28 cellular contexts compared by ENCODE assay signal in genomic region chr11:96763244-96763643, GRCh38.
DNase-seq lines count a peak whose midpoint lies in the region; FAIRE-seq and TF ChIP-seq lines count a peak whose summit lies in the region.
"Had no signal": no experiment of that assay in that cellular context is flagged by ENCODE, and none has a peak within 500 bp of the region (broad histone marks: within the 10 kb centered on the region; RNA-seq: fewer than 3 reads in every experiment).

No MANE protein-coding gene starts in this region.

- H3K4me1 Mint-ChIP-seq in astrocyte (ENCODE audit: low read depth, unreplicated experiment): no peaks in the 10 kb centered on the region
- H3K4me1 Mint-ChIP-seq: CD4-positive, CD25-positive, alpha-beta regulatory T cell had no signal

- H3K9me3 ChIP-seq in astrocyte (ENCODE audit: insufficient read depth, low read depth, low read length) (no peaks in the 10 kb centered on the region), neuronal stem cell (replicated peaks in 1 of 2; ENCODE audit: control insufficient read depth in 2 of 2, insufficient read depth in 1 of 2, low read depth in 1 of 2, low read length in 2 of 2) (no peaks in the 10 kb centered on the region), colonic mucosa (no peaks in the 10 kb centered on the region)
- H3K9me3 ChIP-seq: BLaER1, SJSA1 had no signal

- DNase-seq in OCI-M1 (lab: John Stamatoyannopoulos, UW) (peak; percentile 22), astrocyte (ENCODE audit: low read depth) (peak; percentile 10), fibroblast of the aortic adventitia (ENCODE audit: low read depth) (peak; percentile 18), neuronal stem cell (ENCODE audit: low spot score) (no peak), colonic mucosa (no peak), NCI-H1417 (lab: John Stamatoyannopoulos, UW) (no peak), NCI-H345 treated with DMSO at 0.1 percent for 48 hours (lab: John Stamatoyannopoulos, UW; ENCODE audit: unreplicated experiment) (no peak), T-helper 9 cell (no peak)
- DNase-seq: CD4-positive, CD25-positive, alpha-beta regulatory T cell; HCEC 1CT; Karpas-422; NCI-H1092 treated with DMSO at 0.1 percent for 48 hours; NCI-H1436 treated with DMSO at 0.1 percent for 48 hours; NCI-H187 treated with DMSO at 0.1 percent for 48 hours; NCI-H2171 treated with DMSO at 0.1 percent for 48 hours; NCI-H446; NCI-H524 treated with DMSO at 0.1 percent for 48 hours; NCI-H82; NK-92 treated with Interleukin-12 subunit alpha and Interleukin-12 subunit beta, amount 100 ng/mL, for 24 hours; PC-9; Right ventricle myocardium superior; RPMI8226 had no signal

- peak overlapping the region; percentile 89 for H2BK12ac ChIP-seq in neuronal stem cell (ENCODE audit: low read length)

- no peak overlapping the region for H3K4me3 ChIP-seq in astrocyte (ENCODE audit: insufficient read depth, low read depth, low read length)
- H3K4me3 ChIP-seq in fibroblast of the aortic adventitia (ENCODE audit: low read depth, low read length): no peak overlapping the region
- no peak overlapping the region for H3K4me3 ChIP-seq in neuronal stem cell (ENCODE audit: low read length in 2 of 2)
- H3K4me3 ChIP-seq in colonic mucosa: no peak overlapping the region
- H3K4me3 ChIP-seq: BLaER1, PC-9, SJSA1 had no signal

- H3K79me2 ChIP-seq in astrocyte (ENCODE audit: insufficient read depth, low read length): no peaks in the 10 kb centered on the region

- H3K27ac ChIP-seq in astrocyte (ENCODE audit: low read depth, low read length): no peak overlapping the region
- no peak overlapping the region for H3K27ac ChIP-seq in neuronal stem cell (replicated peaks; ENCODE audit: low read length)
- H3K27ac ChIP-seq in colonic mucosa: no peak overlapping the region
- H3K27ac ChIP-seq: BLaER1, PC-9, SJSA1 had no signal

- no peaks in the 10 kb centered on the region for H3K4me1 ChIP-seq in astrocyte (ENCODE audit: insufficient read depth, low read length)
- H3K4me1 ChIP-seq in neuronal stem cell (ENCODE audit: control insufficient read depth in 2 of 2, insufficient read depth in 1 of 2, low read depth in 1 of 2, low read length in 2 of 2): no peaks in the 10 kb centered on the region
- no peaks in the 10 kb centered on the region for H3K4me1 ChIP-seq in colonic mucosa
- H3K4me1 ChIP-seq: BLaER1, SJSA1 had no signal

- intact Hi-C loops in colonic mucosa (cut with DNase I): no loop called here

- H3K36me3 Mint-ChIP-seq in astrocyte (ENCODE audit: low read depth, unreplicated experiment): no peaks in the 10 kb centered on the region
- H3K36me3 Mint-ChIP-seq: CD4-positive, CD25-positive, alpha-beta regulatory T cell had no signal

- no peak overlapping the region for H3K23ac ChIP-seq in neuronal stem cell (ENCODE audit: low read depth, low read length, poor library complexity)

- H2AFZ ChIP-seq in astrocyte (ENCODE audit: low read depth, low read length) (no peak overlapping the region), neuronal stem cell (ENCODE audit: low read length) (no peak overlapping the region)

- no peak overlapping the region for H3K18ac ChIP-seq in neuronal stem cell (ENCODE audit: low read length)

- no peaks in the 10 kb centered on the region for H3K79me1 ChIP-seq in neuronal stem cell (ENCODE audit: low read depth, low read length)

- no peak for TF ChIP-seq CTCF in astrocyte (IDR thresholded peaks at IDR 0.05; ENCODE audit: insufficient read depth, low read depth, low read length)
- no peak for TF ChIP-seq CTCF in fibroblast of the aortic adventitia (IDR thresholded peaks at IDR 0.05; ENCODE audit: insufficient read depth, low read length)
- no peak for TF ChIP-seq CTCF in colonic mucosa (IDR thresholded peaks at IDR 0.05)

- H2AK5ac ChIP-seq in neuronal stem cell (ENCODE audit: low read depth, low read length): no peak overlapping the region

- no peaks in the 10 kb centered on the region for H3K27me3 ChIP-seq in astrocyte (ENCODE audit: insufficient read depth, low read length)
- no peaks in the 10 kb centered on the region for H3K27me3 ChIP-seq in neuronal stem cell (ENCODE audit: control insufficient read depth in 3 of 3, insufficient read depth in 3 of 3, low read depth in 1 of 3, low read length in 3 of 3)
- H3K27me3 ChIP-seq in colonic mucosa: no peaks in the 10 kb centered on the region
- H3K27me3 ChIP-seq: BLaER1, SJSA1 had no signal

- no peak overlapping the region for H3K27ac Mint-ChIP-seq in astrocyte (ENCODE audit: unreplicated experiment)
- H3K27ac Mint-ChIP-seq: CD4-positive, CD25-positive, alpha-beta regulatory T cell had no signal

- no peak overlapping the region for H3K4me2 ChIP-seq in astrocyte (ENCODE audit: low read length)
- no peak overlapping the region for H3K4me2 ChIP-seq in neuronal stem cell (ENCODE audit: insufficient read depth, low read length, poor library complexity, severe bottlenecking)
- H3K4me2 ChIP-seq: BLaER1, PC-9 had no signal

- no CpG with 5 or more reads among the region's 3 CpGs for WGBS in neuronal stem cell (ENCODE audit: extremely low coverage in 2 of 2, insufficient read length in 2 of 2, insufficient replicate concordance in 1 of 2), 2 donors

- FAIRE-seq in astrocyte (lab: Jason Lieb, UNC): no peak
- FAIRE-seq: A204.1, D721Med, GM19239, H1 had no signal

- no peak overlapping the region for H3K14ac ChIP-seq in neuronal stem cell (ENCODE audit: low read length)

- no peak overlapping the region for H4K8ac ChIP-seq in neuronal stem cell (ENCODE audit: low read depth, low read length)

- H4K91ac ChIP-seq in neuronal stem cell (ENCODE audit: low read depth, low read length, poor library complexity): no peak overlapping the region

- H2BK120ac ChIP-seq in neuronal stem cell (ENCODE audit: low read depth, low read length): no peak overlapping the region

- H3K27me3 Mint-ChIP-seq in astrocyte (ENCODE audit: low read depth, unreplicated experiment): no peaks in the 10 kb centered on the region
- H3K27me3 Mint-ChIP-seq: CD4-positive, CD25-positive, alpha-beta regulatory T cell had no signal

- H3K9me3 Mint-ChIP-seq in astrocyte (ENCODE audit: unreplicated experiment): no peaks in the 10 kb centered on the region

- no peak overlapping the region for H2BK15ac ChIP-seq in neuronal stem cell (ENCODE audit: low read length)

- no peak overlapping the region for H3K4ac ChIP-seq in neuronal stem cell (ENCODE audit: low read length)

- no peak overlapping the region for H2BK5ac ChIP-seq in neuronal stem cell (ENCODE audit: low read length)

- H3K36me3 ChIP-seq in astrocyte (ENCODE audit: insufficient read depth, low read length) (no peaks in the 10 kb centered on the region), neuronal stem cell (replicated peaks in 1 of 2; ENCODE audit: control insufficient read depth in 2 of 2, insufficient read depth in 2 of 2, low read length in 2 of 2) (no peaks in the 10 kb centered on the region), colonic mucosa (no peaks in the 10 kb centered on the region)
- H3K36me3 ChIP-seq: BLaER1, SJSA1 had no signal

- H3K9ac ChIP-seq in astrocyte (ENCODE audit: low read length) (no peak overlapping the region), neuronal stem cell (ENCODE audit: low read depth, low read length, poor library complexity) (peak overlapping the region; percentile 66), colonic mucosa (ENCODE audit: low read depth in 2 of 2, low read length in 2 of 2) (no peak overlapping the region)
- H3K9ac ChIP-seq: BLaER1 had no signal

- no peak overlapping the region for H3K4me3 Mint-ChIP-seq in astrocyte (ENCODE audit: unreplicated experiment)
- H3K4me3 Mint-ChIP-seq: CD4-positive, CD25-positive, alpha-beta regulatory T cell had no signal

- no peaks in the 10 kb centered on the region for H4K20me1 ChIP-seq in astrocyte (ENCODE audit: insufficient read depth, low read length)
- H4K20me1 ChIP-seq: BLaER1 had no signal

Comparison
In these comparisons a context has a peak if more than half of its experiments do, and no peak if none do; other contexts are left out.
1. DNase-seq: peak in OCI-M1 (single experiment), astrocyte (single experiment) and fibroblast of the aortic adventitia (single experiment); none in neuronal stem cell (single experiment), colonic mucosa (single experiment), NCI-H1417 (0 of 3), NCI-H345 treated with DMSO at 0.1 percent for 48 hours (single experiment) and T-helper 9 cell (single experiment).